ENCODE assay signal across 2 cellular contexts in the genomic region with DNA sequence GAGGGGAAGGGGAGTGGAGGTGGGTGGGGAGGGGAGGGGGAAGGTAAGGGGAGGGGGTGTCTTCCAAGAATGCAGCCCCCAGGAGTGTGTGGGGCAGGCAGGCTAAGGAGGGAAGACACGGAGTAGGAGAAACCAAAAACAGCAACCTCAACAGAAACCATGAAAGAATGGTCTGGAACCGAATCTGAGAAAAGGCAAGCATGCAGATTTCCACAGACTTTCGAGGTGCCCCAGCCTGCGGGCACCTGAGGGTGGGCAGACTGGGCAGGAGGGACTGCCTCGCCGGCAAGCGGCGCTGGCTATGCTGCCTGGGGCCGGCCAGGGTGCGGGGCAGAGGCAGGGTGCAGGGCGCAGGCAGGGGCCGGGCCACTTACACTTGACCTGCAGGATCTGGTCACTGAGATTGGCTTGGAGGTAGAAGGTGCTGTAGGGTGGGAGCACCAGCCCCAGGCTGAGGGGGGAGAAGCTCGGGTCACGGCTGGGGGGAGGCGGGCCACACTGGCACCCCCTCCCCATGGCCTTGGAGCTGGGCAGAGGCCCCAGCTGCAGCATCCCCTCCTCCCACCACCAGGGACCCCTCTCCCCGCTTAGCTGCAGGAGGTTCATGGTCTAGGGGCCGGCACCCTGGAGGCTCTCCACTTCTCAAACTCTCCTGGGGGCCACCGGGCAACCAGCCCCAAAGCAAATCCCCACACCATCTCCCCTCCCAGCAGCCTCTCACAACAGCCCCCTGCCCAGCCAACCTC.
TF ChIP-seq lines count a peak whose summit lies in the region.

No MANE protein-coding gene starts in this region.

TF ChIP-seq in HepG2, 621 proteins besides CTCF, POLR2A, EP300 and RAD21:
- TF ChIP-seq, protein P1, sequence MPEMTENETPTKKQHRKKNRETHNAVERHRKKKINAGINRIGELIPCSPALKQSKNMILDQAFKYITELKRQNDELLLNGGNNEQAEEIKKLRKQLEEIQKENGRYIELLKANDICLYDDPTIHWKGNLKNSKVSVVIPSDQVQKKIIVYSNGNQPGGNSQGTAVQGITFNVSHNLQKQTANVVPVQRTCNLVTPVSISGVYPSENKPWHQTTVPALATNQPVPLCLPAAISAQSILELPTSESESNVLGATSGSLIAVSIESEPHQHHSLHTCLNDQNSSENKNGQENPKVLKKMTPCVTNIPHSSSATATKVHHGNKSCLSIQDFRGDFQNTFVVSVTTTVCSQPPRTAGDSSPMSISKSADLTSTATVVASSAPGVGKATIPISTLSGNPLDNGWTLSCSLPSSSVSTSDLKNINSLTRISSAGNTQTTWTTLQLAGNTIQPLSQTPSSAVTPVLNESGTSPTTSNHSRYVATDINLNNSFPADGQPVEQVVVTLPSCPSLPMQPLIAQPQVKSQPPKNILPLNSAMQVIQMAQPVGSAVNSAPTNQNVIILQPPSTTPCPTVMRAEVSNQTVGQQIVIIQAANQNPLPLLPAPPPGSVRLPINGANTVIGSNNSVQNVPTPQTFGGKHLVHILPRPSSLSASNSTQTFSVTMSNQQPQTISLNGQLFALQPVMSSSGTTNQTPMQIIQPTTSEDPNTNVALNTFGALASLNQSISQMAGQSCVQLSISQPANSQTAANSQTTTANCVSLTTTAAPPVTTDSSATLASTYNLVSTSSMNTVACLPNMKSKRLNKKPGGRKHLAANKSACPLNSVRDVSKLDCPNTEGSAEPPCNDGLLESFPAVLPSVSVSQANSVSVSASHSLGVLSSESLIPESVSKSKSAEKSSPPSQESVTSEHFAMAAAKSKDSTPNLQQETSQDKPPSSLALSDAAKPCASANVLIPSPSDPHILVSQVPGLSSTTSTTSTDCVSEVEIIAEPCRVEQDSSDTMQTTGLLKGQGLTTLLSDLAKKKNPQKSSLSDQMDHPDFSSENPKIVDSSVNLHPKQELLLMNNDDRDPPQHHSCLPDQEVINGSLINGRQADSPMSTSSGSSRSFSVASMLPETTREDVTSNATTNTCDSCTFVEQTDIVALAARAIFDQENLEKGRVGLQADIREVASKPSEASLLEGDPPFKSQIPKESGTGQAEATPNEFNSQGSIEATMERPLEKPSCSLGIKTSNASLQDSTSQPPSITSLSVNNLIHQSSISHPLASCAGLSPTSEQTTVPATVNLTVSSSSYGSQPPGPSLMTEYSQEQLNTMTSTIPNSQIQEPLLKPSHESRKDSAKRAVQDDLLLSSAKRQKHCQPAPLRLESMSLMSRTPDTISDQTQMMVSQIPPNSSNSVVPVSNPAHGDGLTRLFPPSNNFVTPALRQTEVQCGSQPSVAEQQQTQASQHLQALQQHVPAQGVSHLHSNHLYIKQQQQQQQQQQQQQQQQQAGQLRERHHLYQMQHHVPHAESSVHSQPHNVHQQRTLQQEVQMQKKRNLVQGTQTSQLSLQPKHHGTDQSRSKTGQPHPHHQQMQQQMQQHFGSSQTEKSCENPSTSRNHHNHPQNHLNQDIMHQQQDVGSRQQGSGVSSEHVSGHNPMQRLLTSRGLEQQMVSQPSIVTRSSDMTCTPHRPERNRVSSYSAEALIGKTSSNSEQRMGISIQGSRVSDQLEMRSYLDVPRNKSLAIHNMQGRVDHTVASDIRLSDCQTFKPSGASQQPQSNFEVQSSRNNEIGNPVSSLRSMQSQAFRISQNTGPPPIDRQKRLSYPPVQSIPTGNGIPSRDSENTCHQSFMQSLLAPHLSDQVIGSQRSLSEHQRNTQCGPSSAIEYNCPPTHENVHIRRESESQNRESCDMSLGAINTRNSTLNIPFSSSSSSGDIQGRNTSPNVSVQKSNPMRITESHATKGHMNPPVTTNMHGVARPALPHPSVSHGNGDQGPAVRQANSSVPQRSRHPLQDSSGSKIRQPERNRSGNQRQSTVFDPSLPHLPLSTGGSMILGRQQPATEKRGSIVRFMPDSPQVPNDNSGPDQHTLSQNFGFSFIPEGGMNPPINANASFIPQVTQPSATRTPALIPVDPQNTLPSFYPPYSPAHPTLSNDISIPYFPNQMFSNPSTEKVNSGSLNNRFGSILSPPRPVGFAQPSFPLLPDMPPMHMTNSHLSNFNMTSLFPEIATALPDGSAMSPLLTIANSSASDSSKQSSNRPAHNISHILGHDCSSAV (CRISPR knock-in tag; IDR thresholded peaks at IDR 0.05; ENCODE audit: borderline replicate concordance), result no peak
- TF ChIP-seq TRIM24 (CRISPR knock-in tag; IDR thresholded peaks at IDR 0.05), result no peak
- TF ChIP-seq SP1 (IDR thresholded peaks at IDR 0.05), result no peak
- TF ChIP-seq SP1 (CRISPR knock-in tag; IDR thresholded peaks at IDR 0.05), result no peak
- TF ChIP-seq ZNF143 (CRISPR knock-in tag; IDR thresholded peaks at IDR 0.05), result no peak
- TF ChIP-seq ZNF136 (CRISPR knock-in tag; IDR thresholded peaks at IDR 0.05; ENCODE audit: low read depth), result no peak
- no peak for TF ChIP-seq TEAD2 (CRISPR knock-in tag; IDR thresholded peaks at IDR 0.05)
- TF ChIP-seq MAFF (IDR thresholded peaks at IDR 0.05; ENCODE audit: low read depth, low read length), result 0 out of 2 replicates have a peak, but pooled peaks have one; percentile 32
- peak; percentile 28 to 40 for TF ChIP-seq MAFK (conservative IDR thresholded peaks at IDR 0.05 in 1 of 2, IDR thresholded peaks at IDR 0.05 in 1 of 2; ENCODE audit: low read length in 2 of 2)
- TF ChIP-seq, protein P2, sequence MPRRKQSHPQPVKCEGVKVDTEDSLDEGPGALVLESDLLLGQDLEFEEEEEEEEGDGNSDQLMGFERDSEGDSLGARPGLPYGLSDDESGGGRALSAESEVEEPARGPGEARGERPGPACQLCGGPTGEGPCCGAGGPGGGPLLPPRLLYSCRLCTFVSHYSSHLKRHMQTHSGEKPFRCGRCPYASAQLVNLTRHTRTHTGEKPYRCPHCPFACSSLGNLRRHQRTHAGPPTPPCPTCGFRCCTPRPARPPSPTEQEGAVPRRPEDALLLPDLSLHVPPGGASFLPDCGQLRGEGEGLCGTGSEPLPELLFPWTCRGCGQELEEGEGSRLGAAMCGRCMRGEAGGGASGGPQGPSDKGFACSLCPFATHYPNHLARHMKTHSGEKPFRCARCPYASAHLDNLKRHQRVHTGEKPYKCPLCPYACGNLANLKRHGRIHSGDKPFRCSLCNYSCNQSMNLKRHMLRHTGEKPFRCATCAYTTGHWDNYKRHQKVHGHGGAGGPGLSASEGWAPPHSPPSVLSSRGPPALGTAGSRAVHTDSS (CRISPR knock-in tag; conservative IDR thresholded peaks at IDR 0.05), result no peak
- TF ChIP-seq, protein P3, sequence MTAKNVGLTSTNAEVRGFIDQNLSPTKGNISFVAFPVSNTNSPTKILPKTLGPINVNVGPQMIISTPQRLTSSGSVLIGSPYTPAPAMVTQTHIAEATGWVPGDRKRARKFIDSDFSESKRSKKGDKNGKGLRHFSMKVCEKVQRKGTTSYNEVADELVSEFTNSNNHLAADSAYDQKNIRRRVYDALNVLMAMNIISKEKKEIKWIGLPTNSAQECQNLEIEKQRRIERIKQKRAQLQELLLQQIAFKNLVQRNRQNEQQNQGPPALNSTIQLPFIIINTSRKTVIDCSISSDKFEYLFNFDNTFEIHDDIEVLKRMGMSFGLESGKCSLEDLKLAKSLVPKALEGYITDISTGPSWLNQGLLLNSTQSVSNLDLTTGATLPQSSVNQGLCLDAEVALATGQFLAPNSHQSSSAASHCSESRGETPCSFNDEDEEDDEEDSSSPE (CRISPR knock-in tag; IDR thresholded peaks at IDR 0.05), result no peak

TF ChIP-seq in HEK293T, 16 proteins besides CTCF, POLR2A, EP300 and RAD21:
- no peak for TF ChIP-seq FOXA1 (IDR thresholded peaks at IDR 0.05)
- TF ChIP-seq HDGF (IDR thresholded peaks at IDR 0.05; ENCODE audit: borderline replicate concordance), result no peak
- TF ChIP-seq, protein P4, sequence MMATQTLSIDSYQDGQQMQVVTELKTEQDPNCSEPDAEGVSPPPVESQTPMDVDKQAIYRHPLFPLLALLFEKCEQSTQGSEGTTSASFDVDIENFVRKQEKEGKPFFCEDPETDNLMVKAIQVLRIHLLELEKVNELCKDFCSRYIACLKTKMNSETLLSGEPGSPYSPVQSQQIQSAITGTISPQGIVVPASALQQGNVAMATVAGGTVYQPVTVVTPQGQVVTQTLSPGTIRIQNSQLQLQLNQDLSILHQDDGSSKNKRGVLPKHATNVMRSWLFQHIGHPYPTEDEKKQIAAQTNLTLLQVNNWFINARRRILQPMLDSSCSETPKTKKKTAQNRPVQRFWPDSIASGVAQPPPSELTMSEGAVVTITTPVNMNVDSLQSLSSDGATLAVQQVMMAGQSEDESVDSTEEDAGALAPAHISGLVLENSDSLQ (IDR thresholded peaks at IDR 0.05), result no peak
- TF ChIP-seq L3MBTL2 (conservative IDR thresholded peaks at IDR 0.05), result no peak
- no peak for TF ChIP-seq SP1 (IDR thresholded peaks at IDR 0.05)
- no peak for TF ChIP-seq LEF1 (IDR thresholded peaks at IDR 0.05; ENCODE audit: borderline replicate concordance)
